In genomic region chr11:45853616-45854219, GRCh38 we compare ENCODE assay signal across 16 cellular contexts. TPM values are rescaled to one million over a fixed set of nuclear protein-coding genes. Genes with fewer than 3 reads are reported as not detected.
A peak's percentile ranks its signal among the peaks of the same experiment; 100 is the strongest.
DNase-seq lines count a peak whose midpoint lies in the region; ATAC-seq and TF ChIP-seq lines count a peak whose summit lies in the region.
"Had no signal": no experiment of that assay in that cellular context is flagged by ENCODE, and none has a peak within 500 bp of the region (broad histone marks: within the 10 kb centered on the region; RNA-seq: fewer than 3 reads in every experiment).

No MANE protein-coding gene starts in this region.

- in situ Hi-C loops in mammary epithelial cell (cut with MboI; ENCODE audit: low sequenced_read_pairs in 2 of 2), result no loop called here

- H3K9ac ChIP-seq in mammary epithelial cell (ENCODE audit: insufficient read depth, low read length), result no peak overlapping the region
- H3K9ac ChIP-seq: neural progenitor cell had no signal

- dilution Hi-C loops in mammary epithelial cell (cut with HindIII; ENCODE audit: low sequenced_read_pairs), result no loop called here

- H3K4me3 ChIP-seq in left ventricle myocardium inferior, result no peak overlapping the region
- no peak overlapping the region for H3K4me3 ChIP-seq in tibial nerve
- no peak overlapping the region for H3K4me3 ChIP-seq in body of pancreas
- H3K4me3 ChIP-seq in mammary epithelial cell (replicated peaks in 1 of 3; ENCODE audit: insufficient read depth in 1 of 3, low read depth in 2 of 3, low read length in 3 of 3), result no peak overlapping the region
- H3K4me3 ChIP-seq: neural progenitor cell had no signal

- no peak overlapping the region for H3K4me2 ChIP-seq in mammary epithelial cell (ENCODE audit: insufficient read depth, low read depth, low read length)
- H3K4me2 ChIP-seq: neural progenitor cell had no signal

- peaks cover 17% of the 10 kb centered on the region for H3K36me3 ChIP-seq in left ventricle myocardium inferior
- peaks cover 0 to 6% (median 0%) of the 10 kb centered on the region in 3 donors for H3K36me3 ChIP-seq in tibial nerve
- no peaks in the 10 kb centered on the region for H3K36me3 ChIP-seq in body of pancreas (replicated peaks in 1 of 2; ENCODE audit: insufficient read depth in 1 of 2, low read depth in 2 of 2)
- no peaks in the 10 kb centered on the region for H3K36me3 ChIP-seq in mammary epithelial cell (ENCODE audit: insufficient read depth, low read length)
- H3K36me3 ChIP-seq: neural progenitor cell had no signal

- H3K36me3 Mint-ChIP-seq in activated CD4-positive, alpha-beta T cell treated with anti-CD3 and anti-CD28 coated beads, Interleukin-2, amount 10 ng/mL, durations not matched to agents 7 days and 5 days (ENCODE audit: low read depth), result peaks cover 7% of the 10 kb centered on the region
- peaks cover 3% of the 10 kb centered on the region for H3K36me3 Mint-ChIP-seq in activated CD4-positive, alpha-beta T cell treated with anti-CD3 and anti-CD28 coated beads for 36 hours (ENCODE audit: low read depth)

- TF ChIP-seq CTCF in left ventricle myocardium inferior (IDR thresholded peaks at IDR 0.05; ENCODE audit: borderline replicate concordance) (no peak), tibial nerve (IDR thresholded peaks at IDR 0.05) (no peak), body of pancreas (IDR thresholded peaks at IDR 0.05) (no peak), mammary epithelial cell (conservative IDR thresholded peaks at IDR 0.05 in 1 of 2, IDR thresholded peaks at IDR 0.05 in 1 of 2; ENCODE audit: extremely low read depth in 1 of 2, insufficient read depth in 1 of 2, low read depth in 1 of 2, low read length in 2 of 2) (no peak)

- POLR2A ChIA-PET in activated CD4-positive, alpha-beta T cell treated with anti-CD3 and anti-CD28 coated beads, Interleukin-2, amount 10 ng/mL, durations not matched to agents 7 days and 5 days (lab: Charles Lee), result no interaction called here
- POLR2A ChIA-PET in activated CD4-positive, alpha-beta T cell treated with anti-CD3 and anti-CD28 coated beads for 36 hours (lab: Charles Lee), result no interaction called here

- no peak for DNase-seq in activated CD4-positive, alpha-beta T cell treated with anti-CD3 and anti-CD28 coated beads, Interleukin-2, amount 10 ng/mL, durations not matched to agents 7 days and 5 days
- no peak for DNase-seq in activated CD4-positive, alpha-beta T cell treated with anti-CD3 and anti-CD28 coated beads for 36 hours
- DNase-seq in left ventricle myocardium inferior (peak; percentile 76), posterior cingulate gyrus (peak in 8 of 10 donors; percentile 35 to 90 (median 57)), tibial nerve (ENCODE audit: low spot score in 2 of 2) (no peak), body of pancreas (no peak), mammary epithelial cell (no peak), NCI-H1930 (lab: John Stamatoyannopoulos, UW) (no peak)
- DNase-seq: activated CD4-positive, alpha-beta T cell treated with anti-CD3 and anti-CD28 coated beads, Interleukin-2, amount 50 U/mL, for 4 hours; activated naive CD4-positive, alpha-beta T cell; activated T-cell treated with anti-CD3 and anti-CD28 coated beads for 4 hours; NCI-H82; stimulated activated CD4-positive, alpha-beta T cell treated with anti-CD3 and anti-CD28 coated beads, Interleukin-4, amount 100 ng/mL, for 1 hour had no signal

- H3K27ac Mint-ChIP-seq in activated CD4-positive, alpha-beta T cell treated with anti-CD3 and anti-CD28 coated beads, Interleukin-2, amount 10 ng/mL, durations not matched to agents 7 days and 5 days, result peak overlapping the region; percentile 37
- no peak overlapping the region for H3K27ac Mint-ChIP-seq in activated CD4-positive, alpha-beta T cell treated with anti-CD3 and anti-CD28 coated beads for 36 hours
- H3K27ac Mint-ChIP-seq: neural progenitor cell, type B pancreatic cell had no signal

- TF ChIP-seq POLR2A in tibial nerve (IDR thresholded peaks at IDR 0.05) (peak in 1 of 2 donors; percentile 28), body of pancreas (IDR thresholded peaks at IDR 0.05) (no peak)

- peak overlapping the region; percentile 99 for H3K27ac ChIP-seq in left ventricle myocardium inferior (replicated peaks)
- peak overlapping the region; percentile 24 to 99 (median 67) for H3K27ac ChIP-seq in tibial nerve
- H3K27ac ChIP-seq in body of pancreas, result no peak overlapping the region
- H3K27ac ChIP-seq in mammary epithelial cell (ENCODE audit: insufficient read depth, low read depth, low read length), result no peak overlapping the region
- H3K27ac ChIP-seq: 22Rv1, neural progenitor cell had no signal

- TF ChIP-seq EP300 in tibial nerve (IDR thresholded peaks at IDR 0.05), result peak; percentile 40 to 68

- peaks cover 15% of the 10 kb centered on the region for H3K4me1 Mint-ChIP-seq in activated CD4-positive, alpha-beta T cell treated with anti-CD3 and anti-CD28 coated beads, Interleukin-2, amount 10 ng/mL, durations not matched to agents 7 days and 5 days
- H3K4me1 Mint-ChIP-seq in activated CD4-positive, alpha-beta T cell treated with anti-CD3 and anti-CD28 coated beads for 36 hours, result peaks cover 28% of the 10 kb centered on the region

- ATAC-seq in activated CD4-positive, alpha-beta T cell treated with anti-CD3 and anti-CD28 coated beads for 36 hours, result no peak
- no peak for ATAC-seq in body of pancreas

- CTCF ChIA-PET in activated CD4-positive, alpha-beta T cell treated with anti-CD3 and anti-CD28 coated beads, Interleukin-2, amount 10 ng/mL, durations not matched to agents 7 days and 5 days (lab: Charles Lee), result no interaction called here
- CTCF ChIA-PET in activated CD4-positive, alpha-beta T cell treated with anti-CD3 and anti-CD28 coated beads for 36 hours (lab: Charles Lee), result interaction anchor here (0.6 kb wide), 1 partner anchor 115 kb away, joined by 3 read pairs; no protein-coding TSS in a partner anchor
- CTCF ChIA-PET in mammary epithelial cell (lab: Charles Lee; ENCODE audit: low non-redundant PET), result no interaction called here

- H3K9me3 Mint-ChIP-seq in activated CD4-positive, alpha-beta T cell treated with anti-CD3 and anti-CD28 coated beads, Interleukin-2, amount 10 ng/mL, durations not matched to agents 7 days and 5 days, result no peaks in the 10 kb centered on the region
- no peaks in the 10 kb centered on the region for H3K9me3 Mint-ChIP-seq in activated CD4-positive, alpha-beta T cell treated with anti-CD3 and anti-CD28 coated beads for 36 hours (ENCODE audit: low read depth)
- H3K9me3 Mint-ChIP-seq: neural progenitor cell, type B pancreatic cell had no signal

- H3K9me3 ChIP-seq in left ventricle myocardium inferior (replicated peaks), result no peaks in the 10 kb centered on the region
- no peaks in the 10 kb centered on the region for H3K9me3 ChIP-seq in tibial nerve
- H3K9me3 ChIP-seq in body of pancreas, result no peaks in the 10 kb centered on the region
- H3K9me3 ChIP-seq in mammary epithelial cell (replicated peaks; ENCODE audit: insufficient read depth, low read length), result no peaks in the 10 kb centered on the region

- intact Hi-C loops in activated CD4-positive, alpha-beta T cell treated with anti-CD3 and anti-CD28 coated beads for 36 hours (cut with DNase I, micrococcal nuclease), result no loop called here
- intact Hi-C loops in left ventricle myocardium inferior (cut with micrococcal nuclease) (no loop called here), posterior cingulate gyrus (cut with DNase I) (no loop called here), body of pancreas (cut with DNase I) (no loop called here), mammary epithelial cell (cut with micrococcal nuclease) (no loop called here)

- H3K27me3 ChIP-seq in left ventricle myocardium inferior (ENCODE audit: low read depth) (no peaks in the 10 kb centered on the region), tibial nerve (no peaks in the 10 kb centered on the region), body of pancreas (no peaks in the 10 kb centered on the region), mammary epithelial cell (ENCODE audit: insufficient read depth, low read length) (no peaks in the 10 kb centered on the region)
- H3K27me3 ChIP-seq: neural progenitor cell had no signal

- H3K4me1 ChIP-seq in left ventricle myocardium inferior, result peaks cover 100% of the 10 kb centered on the region
- peaks cover 6 to 100% (median 80%) of the 10 kb centered on the region in 4 donors for H3K4me1 ChIP-seq in tibial nerve
- H3K4me1 ChIP-seq in body of pancreas, result peaks cover 78% of the 10 kb centered on the region
- no peaks in the 10 kb centered on the region for H3K4me1 ChIP-seq in mammary epithelial cell (ENCODE audit: insufficient read depth, low read length)

- no TSS peak for BruUV-seq in mammary epithelial cell (replicated peaks; lab: Mats Ljungman, UMichigan)

- no peak overlapping the region for H3K4me3 Mint-ChIP-seq in activated CD4-positive, alpha-beta T cell treated with anti-CD3 and anti-CD28 coated beads, Interleukin-2, amount 10 ng/mL, durations not matched to agents 7 days and 5 days
- H3K4me3 Mint-ChIP-seq in activated CD4-positive, alpha-beta T cell treated with anti-CD3 and anti-CD28 coated beads for 36 hours, result no peak overlapping the region
- H3K4me3 Mint-ChIP-seq: neural progenitor cell, type B pancreatic cell had no signal

- no peak overlapping the region for H2AFZ ChIP-seq in mammary epithelial cell (ENCODE audit: low read depth, low read length)
- H2AFZ ChIP-seq: neural progenitor cell had no signal

- H3K79me2 ChIP-seq in mammary epithelial cell (ENCODE audit: insufficient read depth, low read length), result peaks cover 50% of the 10 kb centered on the region

- WGBS in tibial nerve, 2 donors, result 54 to 65% methylated on average over 5 of the region's 5 CpGs
- 58 to 64% methylated on average over 5 of the region's 5 CpGs for WGBS in body of pancreas, 2 donors
- WGBS in mammary epithelial cell (ENCODE audit: low coverage, missing lambda C conversion rate), result 66% methylated on average over 5 of the region's 5 CpGs

- no peaks in the 10 kb centered on the region for H3K27me3 Mint-ChIP-seq in activated CD4-positive, alpha-beta T cell treated with anti-CD3 and anti-CD28 coated beads, Interleukin-2, amount 10 ng/mL, durations not matched to agents 7 days and 5 days
- H3K27me3 Mint-ChIP-seq in activated CD4-positive, alpha-beta T cell treated with anti-CD3 and anti-CD28 coated beads for 36 hours, result no peaks in the 10 kb centered on the region
- H3K27me3 Mint-ChIP-seq: type B pancreatic cell had no signal

- no peaks in the 10 kb centered on the region for H4K20me1 ChIP-seq in mammary epithelial cell (ENCODE audit: insufficient read depth, low read length)

RNA-seq across cellular contexts. Expression of gene CRY2, which starts 6.4 kb away (rescaled TPM):
- total RNA-seq in activated CD4-positive, alpha-beta T cell treated with anti-CD3 and anti-CD28 coated beads, Interleukin-2, amount 10 ng/mL, durations not matched to agents 7 days and 5 days, result 10 to 100 TPM; 25.6 to 26.3 TPM
- total RNA-seq in activated CD4-positive, alpha-beta T cell treated with anti-CD3 and anti-CD28 coated beads for 36 hours, result 10 to 100 TPM; 13.1 to 14.1 TPM
- total RNA-seq in left ventricle myocardium inferior, result 62.2 TPM
- 10 to 100 TPM; 48.8 to 96.4 (median 54.6) TPM for total RNA-seq in tibial nerve
- 10 to 100 TPM; 24.6 to 65.9 TPM for total RNA-seq in body of pancreas
- 10 to 100 TPM; 13.2 to 14.0 TPM for total RNA-seq in mammary epithelial cell
- 5.2 TPM for polyA plus RNA-seq in mammary epithelial cell
- polyA minus RNA-seq in mammary epithelial cell, result 19.6 TPM

RNA-seq across cellular contexts. Expression of gene MAPK8IP1, which starts 31.7 kb away (rescaled TPM):
- total RNA-seq in activated CD4-positive, alpha-beta T cell treated with anti-CD3 and anti-CD28 coated beads, Interleukin-2, amount 10 ng/mL, durations not matched to agents 7 days and 5 days, result under 1 TPM; 0.56 to 0.64 TPM
- total RNA-seq in activated CD4-positive, alpha-beta T cell treated with anti-CD3 and anti-CD28 coated beads for 36 hours, result under 1 TPM; 0.37 to 0.39 TPM
- total RNA-seq in left ventricle myocardium inferior (4.6 TPM), tibial nerve (100 to 1,000 TPM; 165 to 298 (median 230) TPM), body of pancreas (10 to 100 TPM; 23.7 to 32.4 TPM), mammary epithelial cell (10 to 100 TPM in 1 of 2 donors, 1 to 10 TPM in 1; 6.7 to 11.0 TPM)
- 3.2 TPM for polyA plus RNA-seq in mammary epithelial cell
- 6.0 TPM for polyA minus RNA-seq in mammary epithelial cell

RNA-seq across cellular contexts. Expression of gene SLC35C1, which starts 48.8 kb away (rescaled TPM):
- total RNA-seq in activated CD4-positive, alpha-beta T cell treated with anti-CD3 and anti-CD28 coated beads, Interleukin-2, amount 10 ng/mL, durations not matched to agents 7 days and 5 days, result 10 to 100 TPM; 18.0 to 18.2 TPM
- 1 to 10 TPM; 9.6 to 9.8 TPM for total RNA-seq in activated CD4-positive, alpha-beta T cell treated with anti-CD3 and anti-CD28 coated beads for 36 hours
- 5.7 TPM for total RNA-seq in left ventricle myocardium inferior
- 10 to 100 TPM; 20.5 to 33.5 (median 27.2) TPM for total RNA-seq in tibial nerve
- total RNA-seq in body of pancreas, result 10 to 100 TPM; 11.2 to 22.7 TPM
- total RNA-seq in mammary epithelial cell, result 10 to 100 TPM; 11.2 to 18.0 TPM
- 10.5 TPM for polyA plus RNA-seq in mammary epithelial cell
- 11.1 TPM for polyA minus RNA-seq in mammary epithelial cell

RNA-seq across cellular contexts. Expression of gene FREY1, which starts 53.4 kb away (rescaled TPM):
- 1 to 10 TPM; 3.2 to 3.9 TPM for total RNA-seq in activated CD4-positive, alpha-beta T cell treated with anti-CD3 and anti-CD28 coated beads, Interleukin-2, amount 10 ng/mL, durations not matched to agents 7 days and 5 days
- total RNA-seq in activated CD4-positive, alpha-beta T cell treated with anti-CD3 and anti-CD28 coated beads for 36 hours, result 1 to 10 TPM; 1.0 to 1.5 TPM
- not detected for total RNA-seq in left ventricle myocardium inferior
- 1 to 10 TPM in 2 of 4 donors, not detected in 2; 1.0 to 7.2 TPM for total RNA-seq in tibial nerve
- 1 to 10 TPM; 2.3 to 8.2 TPM for total RNA-seq in body of pancreas
- total RNA-seq in mammary epithelial cell, result 1 to 10 TPM; 2.1 to 2.7 TPM
- 0.24 TPM for polyA plus RNA-seq in mammary epithelial cell
- not detected for polyA minus RNA-seq in mammary epithelial cell

Comparison
In these comparisons a context has a peak if more than half of its experiments do, and no peak if none do; other contexts are left out.
1. DNase-seq: peak in left ventricle myocardium inferior (single experiment) and posterior cingulate gyrus (8 of 10); none in activated CD4-positive, alpha-beta T cell treated with anti-CD3 and anti-CD28 coated beads, Interleukin-2, amount 10 ng/mL, durations not matched to agents 7 days and 5 days (single experiment), activated CD4-positive, alpha-beta T cell treated with anti-CD3 and anti-CD28 coated beads for 36 hours (single experiment), tibial nerve (0 of 2), body of pancreas (0 of 4), mammary epithelial cell (single experiment) and NCI-H1930 (0 of 2).
2. H3K27ac ChIP-seq: peak in left ventricle myocardium inferior (single experiment) and tibial nerve (4 of 4); none in body of pancreas (0 of 4) and mammary epithelial cell (single experiment).
3. RNA of gene MAPK8IP1, which starts 31.7 kb away (total RNA-seq): 165 to 298 TPM in tibial nerve; 23.7 to 32.4 TPM in body of pancreas, 6.7 to 11.0 TPM in mammary epithelial cell, 4.6 TPM in left ventricle myocardium inferior (single experiment), 0.56 to 0.64 TPM in activated CD4-positive, alpha-beta T cell treated with anti-CD3 and anti-CD28 coated beads, Interleukin-2, amount 10 ng/mL, durations not matched to agents 7 days and 5 days and 0.37 to 0.39 TPM in activated CD4-positive, alpha-beta T cell treated with anti-CD3 and anti-CD28 coated beads for 36 hours; every median in the first group is over 4 times any median in the second.